Comparison of ENCODE assay signal across 12 cellular contexts in the genomic region with DNA sequence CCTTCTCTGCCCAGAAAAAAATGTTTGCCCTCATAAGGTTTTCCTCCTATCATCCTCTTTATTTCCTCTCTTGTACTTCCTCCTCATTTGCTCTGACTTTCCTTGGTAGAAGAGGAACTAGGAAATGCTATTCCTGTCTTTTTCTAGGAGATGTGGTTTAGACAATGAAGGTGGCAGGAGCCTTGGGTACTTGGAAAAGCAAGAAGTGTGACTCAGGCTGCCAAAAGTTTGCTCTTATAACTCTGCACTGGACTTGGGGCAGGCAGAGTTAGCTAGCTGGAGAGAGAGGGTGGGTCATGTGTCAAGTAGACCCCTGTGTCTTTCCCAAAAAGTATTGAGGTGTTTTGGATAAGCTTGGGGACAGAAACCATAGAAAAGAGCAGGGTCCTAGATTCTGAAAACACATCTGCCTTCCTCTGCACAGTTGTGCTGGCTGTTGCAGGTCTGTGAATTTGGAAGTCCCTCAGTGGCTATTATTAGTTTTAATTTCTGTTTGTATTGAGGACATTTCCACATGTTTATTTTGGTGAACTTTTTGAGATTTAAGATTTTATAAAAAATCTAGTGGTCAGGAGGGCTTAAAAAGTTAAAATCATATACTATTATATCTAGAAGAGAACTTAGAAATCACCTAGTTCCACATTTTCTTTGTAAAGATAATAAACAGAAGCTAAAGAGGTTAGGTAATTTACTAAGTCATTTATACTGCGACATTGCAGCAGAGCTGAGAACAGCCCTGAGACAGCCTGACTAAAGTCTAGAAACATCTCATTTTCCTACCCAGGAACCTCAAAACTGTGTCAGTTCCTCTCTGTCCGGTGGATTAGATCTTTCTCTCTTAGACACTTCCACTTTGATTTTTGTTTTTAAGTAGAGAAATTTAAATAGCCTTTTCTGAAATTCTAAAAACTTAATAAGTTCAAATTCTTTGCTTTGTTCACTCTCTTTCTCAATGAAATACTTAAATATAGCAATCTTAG. TPM values are rescaled to one million over a fixed set of nuclear protein-coding genes. Genes with fewer than 3 reads are reported as not detected.
DNase-seq lines count a peak whose midpoint lies in the region; ATAC-seq and FAIRE-seq lines count a peak whose summit lies in the region.
"Had no signal": no experiment of that assay in that cellular context is flagged by ENCODE, and none has a peak within 500 bp of the region (broad histone marks: within the 10 kb centered on the region; RNA-seq: fewer than 3 reads in every experiment).

No MANE protein-coding gene starts in this region.

- DNase-seq in GM19239 (ENCODE audit: insufficient read length, low spot score) (no peak), foreskin melanocyte (no peak), SK-N-DZ (ENCODE audit: low spot score) (no peak), NCI-H2171 treated with DMSO at 0.1 percent for 48 hours (lab: John Stamatoyannopoulos, UW) (no peak), DMS153 (lab: John Stamatoyannopoulos, UW) (no peak)
- DNase-seq: activated CD8-positive, alpha-beta memory T cell treated with anti-CD3 and anti-CD28 coated beads, Interleukin-2, amount 50 U/mL, for 4 hours; hippocampal formation; NCI-H1694; stimulated activated CD4-positive, alpha-beta T cell treated with anti-CD3 and anti-CD28 coated beads, Interleukin-2, amount 100 ng/mL, for 48 hours had no signal

- H3K4me3 ChIP-seq in GM08714 (ENCODE audit: low read length) = peak overlapping the region; percentile 54; the same call in 1 of the 2 replicates

- FAIRE-seq in GM19239 (lab: Jason Lieb, UNC) = peak; percentile 96

- ATAC-seq in HG02763 (IDR thresholded peaks at IDR 0.05; ENCODE audit: unreplicated experiment) (peak; percentile 99), HG03571 (IDR thresholded peaks at IDR 0.05; ENCODE audit: unreplicated experiment) (peak; percentile 93)

RNA-seq across cellular contexts. Expression of gene INSIG2, which starts 16.0 kb away (rescaled TPM):
- 10.8 and 11.4 TPM in 2 replicates for polyA plus RNA-seq in SK-N-DZ (2014; cell fraction: cytosol; rRNA removed)
- 12.1 and 15.7 TPM in 2 replicates for polyA plus RNA-seq in SK-N-DZ (2014; cell fraction: nucleus; rRNA removed)
